Comparison of ENCODE assay signal across 9 cellular contexts in the genomic region with DNA sequence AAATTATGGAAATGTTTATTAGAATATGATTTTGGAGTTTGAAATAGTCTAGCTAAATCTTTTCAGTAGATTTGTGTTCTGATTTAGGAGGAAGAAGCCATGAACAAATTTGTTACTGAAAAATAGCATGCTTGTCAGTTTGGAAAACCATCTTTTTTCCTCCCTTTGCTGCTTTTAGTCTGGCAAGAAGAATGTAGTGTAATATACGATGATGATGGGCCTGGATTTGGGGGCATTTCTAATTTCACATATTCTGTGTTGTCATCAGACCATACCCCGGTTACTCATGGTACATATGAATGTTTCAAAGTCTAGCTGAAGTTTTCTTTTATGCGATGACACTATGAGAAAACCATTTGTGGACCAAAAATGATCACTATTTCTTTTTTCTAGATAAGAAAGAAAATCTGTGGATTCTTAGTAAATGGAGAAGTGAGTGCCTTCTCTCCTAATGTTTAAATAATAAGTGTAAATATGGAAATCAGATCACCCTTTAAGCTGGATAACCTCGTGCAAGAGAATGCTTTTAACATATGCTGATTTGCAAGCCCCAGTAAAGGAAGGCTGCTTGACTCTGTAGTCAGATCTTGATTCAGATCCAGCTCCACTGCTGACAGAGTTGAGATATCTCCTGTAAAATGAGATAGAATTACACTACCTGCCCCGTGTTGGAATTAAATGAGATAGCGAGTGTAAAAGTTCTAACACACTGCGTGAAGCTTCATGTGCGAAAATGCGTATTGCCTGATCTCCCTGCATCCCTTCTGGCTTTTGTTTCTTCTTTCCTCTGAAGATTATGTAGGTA. TPM values are rescaled to one million over a fixed set of nuclear protein-coding genes. Genes with fewer than 3 reads are reported as not detected.
DNase-seq lines count a peak whose midpoint lies in the region; ATAC-seq, FAIRE-seq and TF ChIP-seq lines count a peak whose summit lies in the region.
"Had no signal": no experiment of that assay in that cellular context is flagged by ENCODE, and none has a peak within 500 bp of the region (broad histone marks: within the 10 kb centered on the region; RNA-seq: fewer than 3 reads in every experiment).

No MANE protein-coding gene starts in this region.

- intact Hi-C loops in psoas muscle (cut with DNase I) = loop anchor here (5.0 to 10.0 kb wide), 5 partner anchors 124 to 284 kb away; no protein-coding TSS in a partner anchor

- H3K79me2 ChIP-seq in Loucy (ENCODE audit: insufficient read depth, low read length) = peaks cover 72% of the 10 kb centered on the region
- peaks cover 60% of the 10 kb centered on the region for H3K79me2 ChIP-seq in fibroblast of lung (ENCODE audit: control insufficient read depth, insufficient read depth, low read length)

- H3F3A ChIP-seq in Loucy (ENCODE audit: low read depth) = no peaks in the 10 kb centered on the region; the same call in 1 of the 2 replicates

- WGBS in psoas muscle, 3 donors = 39 to 57% (median 44%) methylated on average over 9 of the region's 9 CpGs

- no peak overlapping the region for H3K27ac ChIP-seq in fibroblast of lung (ENCODE audit: insufficient read depth, low read length)
- H3K27ac ChIP-seq in psoas muscle = peak overlapping the region; percentile 93
- H3K27ac ChIP-seq in foreskin keratinocyte = no peak overlapping the region

- FAIRE-seq in H54 (lab: Jason Lieb, UNC) = no peak

- TF ChIP-seq POLR2A in H54 (IDR thresholded peaks at IDR 0.05; ENCODE audit: low read depth, low read length) = no peak

- no peaks in the 10 kb centered on the region for H3K9me2 ChIP-seq in Loucy (replicated peaks; ENCODE audit: low read depth, low read length)

- H2AFZ ChIP-seq in Loucy (ENCODE audit: low read length) = no peak overlapping the region
- H2AFZ ChIP-seq in fibroblast of lung (ENCODE audit: low read length) = no peak overlapping the region

- ATAC-seq in psoas muscle (no peak), HG03442 (IDR thresholded peaks at IDR 0.05; ENCODE audit: unreplicated experiment) (no peak), foreskin keratinocyte (no peak)

- H3K36me3 ChIP-seq in Loucy (ENCODE audit: insufficient read depth, low read length) (no peaks in the 10 kb centered on the region), fibroblast of lung (ENCODE audit: control insufficient read depth, insufficient read depth, low read length) (no peaks in the 10 kb centered on the region), psoas muscle (ENCODE audit: insufficient read depth in 1 of 2, low read depth in 1 of 2) (no peaks in the 10 kb centered on the region)

- DNase-seq in EH (ENCODE audit: low read depth) (peak; percentile 41), fibroblast of lung (ENCODE audit: low read depth in 2 of 2) (peak; percentile 33 to 70), psoas muscle (no peak), H54 (ENCODE audit: insufficient read length, low spot score) (no peak), cortex of kidney (lab: John Stamatoyannopoulos, UW) (no peak), foreskin keratinocyte (no peak)
- DNase-seq: NCI-H2081 had no signal

- H3K4me3 ChIP-seq in Loucy (ENCODE audit: low read length, poor library complexity, severe bottlenecking) (peak overlapping the region; percentile 100), fibroblast of lung (replicated peaks in 1 of 4; ENCODE audit: control extremely low read depth in 1 of 4, insufficient read depth in 1 of 4, low read depth in 3 of 4, low read length in 4 of 4) (peak overlapping the region in 2 of 4 experiments; percentile 91 to 95), psoas muscle (peak overlapping the region; percentile 75)

- H3K27me3 ChIP-seq in Loucy (ENCODE audit: insufficient read depth, low read length, poor library complexity, severe bottlenecking) = no peaks in the 10 kb centered on the region
- H3K27me3 ChIP-seq in fibroblast of lung (ENCODE audit: control insufficient read depth, insufficient read depth, low read length) = no peaks in the 10 kb centered on the region
- no peaks in the 10 kb centered on the region for H3K27me3 ChIP-seq in psoas muscle (ENCODE audit: insufficient read depth in 3 of 3, low read length in 2 of 3)
- no peaks in the 10 kb centered on the region for H3K27me3 ChIP-seq in foreskin keratinocyte

- H4K20me1 ChIP-seq in Loucy (ENCODE audit: insufficient read depth, low read length, poor library complexity, severe bottlenecking) = peaks cover 50% of the 10 kb centered on the region
- H4K20me1 ChIP-seq in fibroblast of lung (ENCODE audit: control insufficient read depth, extremely low read depth, insufficient read depth, low read length) = peaks cover 2% of the 10 kb centered on the region

- TF ChIP-seq CTCF in Loucy (conservative IDR thresholded peaks at IDR 0.05; ENCODE audit: low read length) (no peak), fibroblast of lung (conservative IDR thresholded peaks at IDR 0.05 in 1 of 2, IDR thresholded peaks at IDR 0.05 in 1 of 2; ENCODE audit: low read depth in 1 of 2, low read length in 2 of 2) (no peak), psoas muscle (IDR thresholded peaks at IDR 0.05) (no peak), foreskin keratinocyte (conservative IDR thresholded peaks at IDR 0.05) (no peak)

- H3K9me3 ChIP-seq in Loucy (ENCODE audit: insufficient read depth, low read depth, low read length) (no peaks in the 10 kb centered on the region), fibroblast of lung (ENCODE audit: control insufficient read depth, insufficient read depth, low read depth, low read length) (no peaks in the 10 kb centered on the region), psoas muscle (no peaks in the 10 kb centered on the region)

- peak overlapping the region; percentile 94 for H3K9ac ChIP-seq in Loucy (ENCODE audit: low read depth, low read length, poor library complexity, severe bottlenecking)
- no peak overlapping the region for H3K9ac ChIP-seq in fibroblast of lung (ENCODE audit: insufficient read depth, low read length)

- peaks cover 43% of the 10 kb centered on the region for H3K4me1 ChIP-seq in Loucy (ENCODE audit: insufficient read depth, low read length, poor library complexity, severe bottlenecking)
- H3K4me1 ChIP-seq in fibroblast of lung (ENCODE audit: control insufficient read depth, extremely low read depth, insufficient read depth, low read length) = peaks cover 6% of the 10 kb centered on the region
- H3K4me1 ChIP-seq in psoas muscle = peaks cover 53% of the 10 kb centered on the region
- H3K4me1 ChIP-seq in foreskin keratinocyte = peaks cover 22% of the 10 kb centered on the region

- H3K4me2 ChIP-seq in Loucy (ENCODE audit: low read depth, low read length, poor library complexity, severe bottlenecking) (peak overlapping the region; percentile 76), fibroblast of lung (ENCODE audit: extremely low read depth, insufficient read depth, low read length) (peak overlapping the region; percentile 32)

RNA-seq across cellular contexts. Expression of gene MEF2A, which starts 3.0 kb away (rescaled TPM):
- total RNA-seq in fibroblast of lung = 14.9 and 24.6 TPM in 2 replicates
- 33.5 and 40.4 TPM in 2 replicates for polyA plus RNA-seq in fibroblast of lung
- polyA plus RNA-seq in fibroblast of lung (2012) = 19.0 and 25.5 TPM in 2 replicates
- polyA minus RNA-seq in fibroblast of lung (ENCODE audit: low replicate concordance) = 22.1 and 26.3 TPM in 2 replicates
- 10 to 100 TPM; 63.9 to 92.6 (median 70.3) TPM for total RNA-seq in psoas muscle
- polyA plus RNA-seq in psoas muscle = 10 to 100 TPM; 17.1 to 52.6 (median 21.0) TPM
- 16.1 and 17.0 TPM in 2 replicates for total RNA-seq in foreskin keratinocyte
- 3.7 and 4.4 TPM in 2 replicates for polyA plus RNA-seq in foreskin keratinocyte

Comparison
In these comparisons a context has a peak if more than half of its experiments do, and no peak if none do; other contexts are left out.
1. DNase-seq: peak in EH (single experiment) and fibroblast of lung (2 of 2); none in psoas muscle (0 of 2), H54 (single experiment), cortex of kidney (single experiment) and foreskin keratinocyte (0 of 2).